In the genomic region with DNA sequence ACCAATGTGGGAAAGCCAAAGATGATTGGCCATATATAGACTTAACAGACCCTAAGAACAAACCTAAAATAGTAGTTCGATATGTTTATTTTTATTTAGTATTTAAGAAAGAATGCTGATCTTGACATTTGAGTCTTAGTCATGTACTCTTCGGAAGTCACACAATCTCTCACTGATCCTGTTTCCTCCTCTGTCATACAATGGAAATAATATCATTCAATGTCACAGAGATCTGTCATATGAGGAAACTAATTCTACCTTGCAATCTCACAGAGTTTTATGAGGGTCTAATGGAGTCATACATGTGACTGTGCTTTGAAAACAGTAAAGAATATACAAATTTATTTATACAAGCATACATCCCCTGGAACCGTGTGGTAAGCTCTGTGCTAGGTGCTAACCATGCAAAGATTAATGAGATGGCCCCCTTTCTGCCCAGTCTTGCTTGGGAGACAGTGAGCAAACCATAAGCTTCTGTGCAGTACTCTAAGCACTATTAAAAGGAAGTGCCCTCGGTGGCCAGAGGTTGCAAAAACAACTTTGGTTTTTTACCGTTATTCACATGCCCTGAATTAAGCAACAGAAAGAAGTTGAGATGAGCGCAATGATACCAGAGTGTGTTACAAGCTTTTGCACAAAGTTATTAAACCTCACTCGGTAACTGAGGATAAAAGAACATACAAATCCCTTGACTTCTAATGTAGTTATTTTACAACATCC, we compare ENCODE assay signal across 1 cellular context.
TF ChIP-seq lines count a peak whose summit lies in the region.

No MANE protein-coding gene starts in this region.

TF ChIP-seq in liver, 16 proteins besides CTCF, POLR2A, EP300 and RAD21 (continued from another document):
- TF ChIP-seq REST (IDR thresholded peaks at IDR 0.05) (peak; percentile 85), EGR1 (IDR thresholded peaks at IDR 0.05; ENCODE audit: low read depth in 2 of 2) (peak in 1 of 2 donors; percentile 23), HNF4A (conservative IDR thresholded peaks at IDR 0.05) (peak; percentile 51 to 75)
- TF ChIP-seq, protein P1, sequence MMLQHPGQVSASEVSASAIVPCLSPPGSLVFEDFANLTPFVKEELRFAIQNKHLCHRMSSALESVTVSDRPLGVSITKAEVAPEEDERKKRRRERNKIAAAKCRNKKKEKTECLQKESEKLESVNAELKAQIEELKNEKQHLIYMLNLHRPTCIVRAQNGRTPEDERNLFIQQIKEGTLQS (IDR thresholded peaks at IDR 0.05) = no peak
